Comparison of ENCODE assay signal across 9 cellular contexts in genomic region chr17:50681260-50682200, GRCh38. TPM values are rescaled to one million over a fixed set of nuclear protein-coding genes. Genes with fewer than 3 reads are reported as not detected.
DNase-seq lines count a peak whose midpoint lies in the region; ATAC-seq and TF ChIP-seq lines count a peak whose summit lies in the region.
"Had no signal": no experiment of that assay in that cellular context is flagged by ENCODE, and none has a peak within 500 bp of the region (broad histone marks: within the 10 kb centered on the region; RNA-seq: fewer than 3 reads in every experiment).

No MANE protein-coding gene starts in this region.

- no peak overlapping the region for H3K4me2 ChIP-seq in PC-3 (ENCODE audit: low read length)

- no peaks in the 10 kb centered on the region for H3F3A ChIP-seq in PC-3 (ENCODE audit: low read length, unreplicated experiment)

- H3K27ac ChIP-seq in A673 (ENCODE audit: low read depth, low read length, poor library complexity, severe bottlenecking) = no peak overlapping the region
- H3K27ac ChIP-seq in PC-3 (ENCODE audit: low read length) = no peak overlapping the region

- peak; percentile 88 for DNase-seq in A673 (ENCODE audit: low spot score)
- peak; percentile 81 for DNase-seq in H7
- peak; percentile 84 for DNase-seq in PC-3
- DNase-seq in dermis blood vessel endothelial cell = peak; percentile 87
- peak; percentile 47 for DNase-seq in midbrain (lab: John Stamatoyannopoulos, UW)
- DNase-seq in activated effector memory CD4-positive, alpha-beta T cell treated with anti-CD3 and anti-CD28 coated beads, Interleukin-2, amount 50 U/mL, for 16 hours = no peak
- DNase-seq in NCI-H1105 treated with DMSO at 0.1 percent for 48 hours (lab: John Stamatoyannopoulos, UW) = no peak
- DNase-seq: activated naive CD8-positive, alpha-beta T cell treated with anti-CD3 and anti-CD28 coated beads, Interleukin-2, amount 10 ng/mL, durations not matched to agents 7 days and 5 days had no signal

- no peaks in the 10 kb centered on the region for H4K20me1 ChIP-seq in PC-3 (ENCODE audit: low read length)

- TF ChIP-seq CTCF in A673 (conservative IDR thresholded peaks at IDR 0.05; ENCODE audit: low read depth, low read length) = peak; percentile 81
- peak; percentile 86 for TF ChIP-seq CTCF in PC-3 (conservative IDR thresholded peaks at IDR 0.05; ENCODE audit: low read depth, low read length)

- no peaks in the 10 kb centered on the region for H3K36me3 ChIP-seq in A673 (ENCODE audit: insufficient read depth, low read length, poor library complexity, severe bottlenecking)
- no peaks in the 10 kb centered on the region for H3K36me3 ChIP-seq in H7 (replicated peaks; ENCODE audit: control insufficient read depth, insufficient read depth, low read length)
- 0 out of 2 replicates have a peak, but pooled peaks cover 5% of the 10 kb centered on the region for H3K36me3 ChIP-seq in PC-3 (ENCODE audit: low read depth, low read length)

- H3K79me2 ChIP-seq in PC-3 (ENCODE audit: low read length) = no peaks in the 10 kb centered on the region

- BruUV-seq in A673 (replicated peaks; lab: Mats Ljungman, UMichigan) = no TSS peak
- no TSS peak for BruUV-seq in PC-3 (replicated peaks; lab: Mats Ljungman, UMichigan)

- no peaks in the 10 kb centered on the region for H3K9me3 ChIP-seq in A673 (ENCODE audit: low read depth, low read length, poor library complexity, severe bottlenecking)
- H3K9me3 ChIP-seq in PC-3 (ENCODE audit: low read length) = no peaks in the 10 kb centered on the region

- intact Hi-C loops in A673 (cut with micrococcal nuclease; ENCODE audit: unreplicated experiment) (loop anchor here (1.0 kb wide), 2 partner anchors 51 to 134 kb away; partner anchors contain the start of gene SPATA20), PC-3 (cut with micrococcal nuclease) (loop anchor here (1.0 kb wide), 2 partner anchors 12 to 46 kb away; no protein-coding TSS in a partner anchor)

- no peak overlapping the region for H3K9ac ChIP-seq in PC-3 (ENCODE audit: low read length)

- CTCF ChIA-PET in A673 (lab: Charles Lee) (interaction anchor here (0.8 to 1.3 kb wide), 3 partner anchors 51 to 131 kb away, joined by 3 to 5 read pairs (median 4); no protein-coding TSS in a partner anchor), PC-3 (lab: Charles Lee) (interaction anchor here (1.0 kb wide), 1 partner anchor 131 kb away, joined by 3 read pairs; no protein-coding TSS in a partner anchor)

- H2AFZ ChIP-seq in PC-3 (ENCODE audit: low read length) = peak overlapping the region; percentile 36; the same call in 1 of the 2 replicates

- H3K9me2 ChIP-seq in PC-3 (replicated peaks; ENCODE audit: low read length) = no peaks in the 10 kb centered on the region

- peak; percentile 52 for ATAC-seq in PC-3
- no peak for ATAC-seq in GM18498 (IDR thresholded peaks at IDR 0.05; ENCODE audit: unreplicated experiment)

- H3K4me1 ChIP-seq in A673 (ENCODE audit: insufficient read depth, low read length, poor library complexity, severe bottlenecking) (peaks cover 8% of the 10 kb centered on the region), PC-3 (ENCODE audit: insufficient read depth, low read length) (peaks cover 33% of the 10 kb centered on the region)

- H3K27me3 ChIP-seq in A673 (replicated peaks; ENCODE audit: insufficient read depth, low read depth, low read length, poor library complexity) = no peaks in the 10 kb centered on the region
- no peaks in the 10 kb centered on the region for H3K27me3 ChIP-seq in H7 (ENCODE audit: control insufficient read depth, insufficient read depth, low read length)
- H3K27me3 ChIP-seq in PC-3 (ENCODE audit: low read length) = no peaks in the 10 kb centered on the region

- H3K4me3 ChIP-seq in A673 (ENCODE audit: low read depth, low read length, poor library complexity, severe bottlenecking) (no peak overlapping the region), H7 (ENCODE audit: insufficient read depth, low read depth, low read length) (no peak overlapping the region), PC-3 (ENCODE audit: low read length) (no peak overlapping the region)

- POLR2A ChIA-PET in A673 (lab: Charles Lee; ENCODE audit: low non-redundant PET) (no interaction called here), PC-3 (lab: Charles Lee; ENCODE audit: unreplicated experiment) (interaction anchor here (0.6 kb wide), 1 partner anchor 361 kb away, joined by 3 read pairs; no protein-coding TSS in a partner anchor)

RNA-seq across cellular contexts. Expression of gene ANKRD40, which starts 26.2 kb away (rescaled TPM):
- 54.2 and 61.3 TPM in 2 replicates for total RNA-seq in A673 (2021)
- total RNA-seq in H7 (2014; rRNA removed; shearing (Covaris generic)) = 42.0 and 46.0 TPM in 2 replicates
- 44.2 and 44.3 TPM in 2 replicates for total RNA-seq in PC-3 (2014; rRNA removed)
- 33.2 and 35.4 TPM in 2 replicates for total RNA-seq in dermis blood vessel endothelial cell

RNA-seq across cellular contexts. Expression of gene LUC7L3, which starts 37.9 kb away (rescaled TPM):
- total RNA-seq in A673 (2021) (185 and 194 TPM in 2 replicates), PC-3 (2014; rRNA removed) (43.0 and 54.3 TPM in 2 replicates), dermis blood vessel endothelial cell (21.4 and 31.5 TPM in 2 replicates)
- 45.4 and 76.9 TPM in 2 replicates for total RNA-seq in H7 (2014; rRNA removed; shearing (Covaris generic))

RNA-seq across cellular contexts. Expression of gene ABCC3, which starts 46.8 kb away (rescaled TPM):
- total RNA-seq in A673 (2021) = 0.56 and 1.2 TPM in 2 replicates
- 0.33 and 0.48 TPM in 2 replicates for total RNA-seq in H7 (2014; rRNA removed; shearing (Covaris generic))
- 50.2 and 64.4 TPM in 2 replicates for total RNA-seq in PC-3 (2014; rRNA removed)
- 1.3 and 2.7 TPM in 2 replicates for total RNA-seq in dermis blood vessel endothelial cell

Comparison
In these comparisons a context has a peak if more than half of its experiments do, and no peak if none do; other contexts are left out.
1. DNase-seq: peak in A673 (single experiment), H7 (single experiment), PC-3 (single experiment), dermis blood vessel endothelial cell (single experiment) and midbrain (single experiment); none in activated effector memory CD4-positive, alpha-beta T cell treated with anti-CD3 and anti-CD28 coated beads, Interleukin-2, amount 50 U/mL, for 16 hours (single experiment) and NCI-H1105 treated with DMSO at 0.1 percent for 48 hours (single experiment).
2. RNA of gene ABCC3, which starts 46.8 kb away (total RNA-seq): 50.2 to 64.4 TPM in PC-3; 1.3 to 2.7 TPM in dermis blood vessel endothelial cell, 0.56 to 1.2 TPM in A673 and 0.33 to 0.48 TPM in H7; every median in the first group is over 10 times any median in the second.